Comparison of ENCODE assay signal across 9 cellular contexts in genomic region chr12:109264095-109264942, GRCh38. TPM values are rescaled to one million over a fixed set of nuclear protein-coding genes. Genes with fewer than 3 reads are reported as not detected.
DNase-seq lines count a peak whose midpoint lies in the region; ATAC-seq and TF ChIP-seq lines count a peak whose summit lies in the region.
"Had no signal": no experiment of that assay in that cellular context is flagged by ENCODE, and none has a peak within 500 bp of the region (broad histone marks: within the 10 kb centered on the region; RNA-seq: fewer than 3 reads in every experiment).

No MANE protein-coding gene starts in this region.

- peaks cover 3% of the 10 kb centered on the region; the same call in 1 of the 2 replicates for H3K36me3 ChIP-seq in IMR-90 (ENCODE audit: control insufficient read depth, insufficient read depth, low read length)

- H3K27me3 ChIP-seq in IMR-90 (ENCODE audit: control insufficient read depth, insufficient read depth, low read length) (no peaks in the 10 kb centered on the region), right cardiac atrium (ENCODE audit: control insufficient read depth, insufficient read depth) (no peaks in the 10 kb centered on the region)

- no peaks in the 10 kb centered on the region for H3K27me3 Mint-ChIP-seq in activated naive CD8-positive, alpha-beta T cell treated with anti-CD3 and anti-CD28 coated beads, Interleukin-2, amount 50 U/mL, for 24 hours

- no peak overlapping the region for H3K18ac ChIP-seq in IMR-90 (ENCODE audit: low read depth, low read length)

- H3K23ac ChIP-seq in IMR-90 (ENCODE audit: low read depth, low read length), result no peak overlapping the region

- H3K9ac ChIP-seq in IMR-90 (ENCODE audit: low read depth, low read length), result no peak overlapping the region

- H3K4me2 ChIP-seq in IMR-90 (ENCODE audit: low read depth, low read length), result no peak overlapping the region

- peak overlapping the region; percentile 67 for H2AFZ ChIP-seq in IMR-90 (replicated peaks; ENCODE audit: low read length, poor library complexity)

- H3K56ac ChIP-seq in IMR-90 (ENCODE audit: extremely low read depth, insufficient read depth, low read length), result no peak overlapping the region

- no peak overlapping the region for H4K5ac ChIP-seq in IMR-90 (ENCODE audit: low read depth, low read length)

- no peaks in the 10 kb centered on the region for H3K9me3 Mint-ChIP-seq in activated naive CD8-positive, alpha-beta T cell treated with anti-CD3 and anti-CD28 coated beads, Interleukin-2, amount 50 U/mL, for 24 hours

- H2BK20ac ChIP-seq in IMR-90 (ENCODE audit: low read depth, low read length), result no peak overlapping the region

- H3K4me1 ChIP-seq in IMR-90 (ENCODE audit: control insufficient read depth, insufficient read depth, low read length) (no peaks in the 10 kb centered on the region), right cardiac atrium (ENCODE audit: control insufficient read depth, insufficient read depth, low read length) (peaks cover 3% of the 10 kb centered on the region)

- H2BK5ac ChIP-seq in IMR-90 (ENCODE audit: low read depth, low read length, poor library complexity, severe bottlenecking), result no peak overlapping the region

- peak; percentile 57 for TF ChIP-seq CTCF in IMR-90 (conservative IDR thresholded peaks at IDR 0.05; ENCODE audit: low read depth, low read length)

- H3K4me3 Mint-ChIP-seq in activated naive CD8-positive, alpha-beta T cell treated with anti-CD3 and anti-CD28 coated beads, Interleukin-2, amount 50 U/mL, for 24 hours, result no peak overlapping the region

- H3K4me3 ChIP-seq in IMR-90 (ENCODE audit: insufficient read depth, low read depth, low read length), result no peak overlapping the region
- H3K4me3 ChIP-seq in right cardiac atrium (ENCODE audit: low read length), result no peak overlapping the region

- H4K8ac ChIP-seq in IMR-90 (ENCODE audit: low read depth in 2 of 2, low read length in 2 of 2), result no peak overlapping the region

- no peak overlapping the region for H2AK9ac ChIP-seq in IMR-90 (replicated peaks; ENCODE audit: low read depth, low read length, poor library complexity)

- H2BK120ac ChIP-seq in IMR-90 (ENCODE audit: low read depth, low read length), result no peak overlapping the region

- dilution Hi-C loops in IMR-90 (cut with HindIII; ENCODE audit: low sequenced_read_pairs, unreplicated experiment), result no loop called here

- no peak overlapping the region for H3K14ac ChIP-seq in IMR-90 (replicated peaks; ENCODE audit: low read depth, low read length)

- CTCF ChIA-PET in IMR-90 (lab: Yijun Ruan, JAX), result interaction anchor here (0.5 to 2.2 kb wide), 6 partner anchors 75 to 787 kb away, joined by 3 to 13 read pairs (median 4); no protein-coding TSS in a partner anchor

- H3K27ac ChIP-seq in IMR-90 (ENCODE audit: insufficient read depth, low read length), result no peak overlapping the region
- no peak overlapping the region for H3K27ac ChIP-seq in right cardiac atrium (ENCODE audit: low read length)

- TF ChIP-seq POLR2A in IMR-90 (IDR thresholded peaks at IDR 0.05; ENCODE audit: low read depth, low read length), result no peak

- DNase-seq in DMS53 treated with DMSO at 0.1 percent for 48 hours (lab: John Stamatoyannopoulos, UW; ENCODE audit: unreplicated experiment), result peak; percentile 95
- peak; percentile 41 for DNase-seq in IMR-90
- peak; percentile 16 for DNase-seq in OCI-M2 (lab: John Stamatoyannopoulos, UW; ENCODE audit: unreplicated experiment)
- DNase-seq in activated naive CD8-positive, alpha-beta T cell treated with anti-CD3 and anti-CD28 coated beads, Interleukin-2, amount 50 U/mL, for 24 hours, result peak; percentile 67
- DNase-seq in right cardiac atrium, result peak; percentile 78 to 89 (median 89)
- peak; percentile 81 for DNase-seq in sciatic nerve (ENCODE audit: low spot score)

- 35% methylated on average over 12 of the region's 23 CpGs; no CpG with 5 or more reads in 1 of the 2 experiments for WGBS in IMR-90 (ENCODE audit: extremely low coverage in 2 of 2, insufficient read length in 1 of 2), 2 experiments
- WGBS in right cardiac atrium, result 48% methylated on average over 23 of the region's 23 CpGs

- in situ Hi-C loops in IMR-90 (cut with MboI; ENCODE audit: low sequenced_read_pairs), result loop anchor here (5.0 kb wide), 1 partner anchor 128 kb away; no protein-coding TSS in a partner anchor

- peaks cover 6% of the 10 kb centered on the region for H3K36me3 Mint-ChIP-seq in activated naive CD8-positive, alpha-beta T cell treated with anti-CD3 and anti-CD28 coated beads, Interleukin-2, amount 50 U/mL, for 24 hours (ENCODE audit: low read depth)

- ATAC-seq in IMR-90 (ENCODE audit: low read depth) (peak; percentile 87), right cardiac atrium (peak; percentile 67 to 72), sciatic nerve (peak; percentile 80), GM19467 (IDR thresholded peaks at IDR 0.05; ENCODE audit: unreplicated experiment) (no peak), GM18520 (IDR thresholded peaks at IDR 0.05; ENCODE audit: unreplicated experiment) (no peak)
- no peak for ATAC-seq in activated naive CD8-positive, alpha-beta T cell treated with anti-CD3 and anti-CD28 coated beads, Interleukin-2, amount 50 U/mL, for 24 hours

- POLR2A ChIA-PET in IMR-90 (lab: Charles Lee; ENCODE audit: unreplicated experiment), result interaction anchor here (0.6 kb wide), 1 partner anchor 153 kb away, joined by 4 read pairs; no protein-coding TSS in a partner anchor

- H2BK15ac ChIP-seq in IMR-90 (ENCODE audit: low read depth, low read length), result no peak overlapping the region

- H3K9me1 ChIP-seq in IMR-90 (ENCODE audit: insufficient read depth, low read length), result no peaks in the 10 kb centered on the region

- H3K79me1 ChIP-seq in IMR-90 (ENCODE audit: low read depth in 1 of 2, low read length in 2 of 2), result no peaks in the 10 kb centered on the region

- no peak overlapping the region for H2AK5ac ChIP-seq in IMR-90 (ENCODE audit: low read depth, low read length)

- H3K4ac ChIP-seq in IMR-90 (ENCODE audit: low read depth, low read length), result no peak overlapping the region

- H3K9me3 ChIP-seq in IMR-90 (ENCODE audit: control insufficient read depth, insufficient read depth, low read length), result no peaks in the 10 kb centered on the region
- no peaks in the 10 kb centered on the region for H3K9me3 ChIP-seq in right cardiac atrium (ENCODE audit: control insufficient read depth, low read length)

- TF ChIP-seq RAD21 in IMR-90 (IDR thresholded peaks at IDR 0.05; ENCODE audit: low read length), result peak; percentile 57

- no TSS peak for BruUV-seq in IMR-90 (replicated peaks; lab: Mats Ljungman, UMichigan)

- no peak overlapping the region for H4K91ac ChIP-seq in IMR-90 (ENCODE audit: insufficient read depth, low read depth, low read length)

- H3K27ac Mint-ChIP-seq in activated naive CD8-positive, alpha-beta T cell treated with anti-CD3 and anti-CD28 coated beads, Interleukin-2, amount 50 U/mL, for 24 hours, result no peak overlapping the region

- H3K4me1 Mint-ChIP-seq in activated naive CD8-positive, alpha-beta T cell treated with anti-CD3 and anti-CD28 coated beads, Interleukin-2, amount 50 U/mL, for 24 hours, result peaks cover 4% of the 10 kb centered on the region

- H4K20me1 ChIP-seq in IMR-90 (ENCODE audit: insufficient read depth, low read length), result no peaks in the 10 kb centered on the region

- intact Hi-C loops in IMR-90 (cut with micrococcal nuclease), result loop anchor here (1.0 kb wide), 1 partner anchor 121 kb away; no protein-coding TSS in a partner anchor
- intact Hi-C loops in right cardiac atrium (cut with DNase I), result loop anchor here (2.0 to 10.0 kb wide), 3 partner anchors 120 to 123 kb away; no protein-coding TSS in a partner anchor
- intact Hi-C loops in sciatic nerve (cut with DNase I), result no loop called here

TF ChIP-seq in IMR-90, 13 proteins besides CTCF, POLR2A, EP300 and RAD21:
- no peak for TF ChIP-seq NFE2L2 (IDR thresholded peaks at IDR 0.05; ENCODE audit: low read depth, low read length)
- TF ChIP-seq SMC3 (IDR thresholded peaks at IDR 0.05; ENCODE audit: low read depth, low read length), result peak; percentile 58
TF ChIP-seq in IMR-90: peak in this region for 1.

RNA-seq across cellular contexts. Expression of gene FOXN4, which starts 44.8 kb away (rescaled TPM):
- not detected in 2 replicates for total RNA-seq in IMR-90 (2012; rRNA removed)
- polyA plus RNA-seq in IMR-90 (2012; rRNA removed), result not detected in 2 replicates
- polyA plus RNA-seq in IMR-90 (2012; cell fraction: cytosol; rRNA removed), result not detected in 2 replicates
- polyA plus RNA-seq in IMR-90 (2012; cell fraction: nucleus; rRNA removed; ENCODE audit: low replicate concordance), result not detected in 2 replicates
- total RNA-seq in right cardiac atrium, result not detected
- polyA plus RNA-seq in right cardiac atrium, result not detected
- not detected for total RNA-seq in sciatic nerve
- total RNA-seq: T-helper 2 cell treated with Interferon-gamma antibody and Interleukin-4, amounts not matched to agents 100 ng/mL and 5 ng/mL, for 36 hours had no signal

Comparison
In these comparisons a context has a peak if more than half of its experiments do, and no peak if none do; other contexts are left out.
1. DNase-seq: peak in every context shown above with its lines; median percentile 95 in DMS53 treated with DMSO at 0.1 percent for 48 hours; 89 in right cardiac atrium; 81 in sciatic nerve; 67 in activated naive CD8-positive, alpha-beta T cell treated with anti-CD3 and anti-CD28 coated beads, Interleukin-2, amount 50 U/mL, for 24 hours; 41 in IMR-90; 16 in OCI-M2.
2. ATAC-seq: peak in IMR-90 (single experiment), right cardiac atrium (2 of 2) and sciatic nerve (single experiment); none in activated naive CD8-positive, alpha-beta T cell treated with anti-CD3 and anti-CD28 coated beads, Interleukin-2, amount 50 U/mL, for 24 hours (single experiment), GM19467 (single experiment) and GM18520 (single experiment).